Comparison of ENCODE assay signal across 9 cellular contexts in the genomic region with DNA sequence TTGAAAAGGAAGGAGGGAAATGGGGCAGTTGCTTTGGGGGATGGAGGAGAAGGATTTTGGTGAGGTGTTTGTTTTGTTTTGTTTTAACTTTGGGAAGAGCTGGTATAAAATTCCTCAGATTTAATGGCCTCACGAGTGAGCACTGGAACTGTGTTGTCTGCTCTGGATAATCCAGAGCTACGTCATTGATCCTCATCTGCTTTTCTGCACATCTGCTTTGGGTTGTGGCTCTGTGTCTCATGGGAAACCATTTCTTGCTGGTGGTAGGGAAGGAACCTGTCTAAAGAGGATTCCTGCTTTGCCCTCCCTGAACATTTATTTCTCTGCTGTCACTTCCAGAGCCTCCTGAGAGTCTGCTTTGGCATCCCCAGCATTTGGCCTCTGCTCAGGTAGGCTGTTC. TPM values are rescaled to one million over a fixed set of nuclear protein-coding genes. Genes with fewer than 3 reads are reported as not detected.
A peak's percentile ranks its signal among the peaks of the same experiment; 100 is the strongest.
DNase-seq lines count a peak whose midpoint lies in the region; ATAC-seq and TF ChIP-seq lines count a peak whose summit lies in the region.
"Had no signal": no experiment of that assay in that cellular context is flagged by ENCODE, and none has a peak within 500 bp of the region (broad histone marks: within the 10 kb centered on the region; RNA-seq: fewer than 3 reads in every experiment).

No MANE protein-coding gene starts in this region.

- no peaks in the 10 kb centered on the region for H3K9me3 Mint-ChIP-seq in activated T-cell treated with anti-CD3 and anti-CD28 coated beads, Interleukin-2, amount 50 U/mL, for 72 hours
- H3K9me3 Mint-ChIP-seq in brain (peaks cover 0 to 2% (median 0%) of the 10 kb centered on the region in 5 experiments), memory B cell (no peaks in the 10 kb centered on the region)

- H3K4me3 ChIP-seq in transverse colon: peak overlapping the region in 1 of 4 donors; percentile 58

- peaks cover 8 to 74% (median 43%) of the 10 kb centered on the region in 4 donors for H3K4me1 ChIP-seq in transverse colon

- TF ChIP-seq CTCF in brain (conservative IDR thresholded peaks at IDR 0.05) (no peak), transverse colon (IDR thresholded peaks at IDR 0.05) (no peak)

- no peak for DNase-seq in activated T-cell treated with anti-CD3 and anti-CD28 coated beads, Interleukin-2, amount 50 U/mL, for 72 hours
- DNase-seq in activated T-cell treated with anti-CD3 and anti-CD28 coated beads, Interleukin-2, amount 50 U/mL, for 1 hour: no peak
- DNase-seq in memory B cell (ENCODE audit: low spot score in 2 of 2): no peak
- no peak for DNase-seq in transverse colon
- no peak for DNase-seq in NCI-H2107 treated with DMSO at 0.1 percent for 48 hours (lab: John Stamatoyannopoulos, UW; ENCODE audit: unreplicated experiment)
- no peak for DNase-seq in activated effector memory CD4-positive, alpha-beta T cell treated with anti-CD3 and anti-CD28 coated beads, Interleukin-2, amount 50 U/mL, for 16 hours
- DNase-seq: NCI-H2081 had no signal

- intact Hi-C loops in transverse colon (cut with DNase I; ENCODE audit: low total_unique reads): no loop called here

- in situ Hi-C loops in transverse colon (cut with MboI; ENCODE audit: low pct_ligation_motif_present in 1 of 4, low pct_unique_long_range_greater_than_20kb in 1 of 4, low sequenced_read_pairs in 3 of 4): no loop called here

- no peaks in the 10 kb centered on the region for H3K9me3 ChIP-seq in transverse colon

- no peak for ATAC-seq in activated T-cell treated with anti-CD3 and anti-CD28 coated beads, Interleukin-2, amount 50 U/mL, for 72 hours (replicated peaks in 1 of 2)
- no peak for ATAC-seq in memory B cell (ENCODE audit: low read depth)
- no peak for ATAC-seq in HG03175 (IDR thresholded peaks at IDR 0.05; ENCODE audit: unreplicated experiment)

- peak overlapping the region; percentile 82 to 90 for H3K4me3 Mint-ChIP-seq in activated T-cell treated with anti-CD3 and anti-CD28 coated beads, Interleukin-2, amount 50 U/mL, for 72 hours
- H3K4me3 Mint-ChIP-seq in brain (peak overlapping the region; percentile 53 to 99 (median 97)), memory B cell (peak overlapping the region; percentile 77)

- peaks cover 72% of the 10 kb centered on the region for H3K4me1 Mint-ChIP-seq in activated T-cell treated with anti-CD3 and anti-CD28 coated beads, Interleukin-2, amount 50 U/mL, for 72 hours (ENCODE audit: low read depth)
- H3K4me1 Mint-ChIP-seq in brain (peaks cover 66% of the 10 kb centered on the region), memory B cell (peaks cover 49% of the 10 kb centered on the region)

- WGBS in transverse colon (ENCODE audit: low coverage in 1 of 2), 2 donors: 44 to 72% methylated on average over 2 of the region's 2 CpGs

- no peak for TF ChIP-seq POLR2A in transverse colon (IDR thresholded peaks at IDR 0.05)

- H3K27ac Mint-ChIP-seq in activated T-cell treated with anti-CD3 and anti-CD28 coated beads, Interleukin-2, amount 50 U/mL, for 72 hours: peak overlapping the region; percentile 96
- H3K27ac Mint-ChIP-seq in brain (peak overlapping the region in 4 of 5 experiments; percentile 3 to 96 (median 46)), memory B cell (peak overlapping the region; percentile 87)

- no peaks in the 10 kb centered on the region for H3K36me3 ChIP-seq in transverse colon

- H3K36me3 Mint-ChIP-seq in activated T-cell treated with anti-CD3 and anti-CD28 coated beads, Interleukin-2, amount 50 U/mL, for 72 hours (ENCODE audit: insufficient read depth in 2 of 2): peaks cover 2 to 4% of the 10 kb centered on the region in 2 donors
- peaks cover 8% of the 10 kb centered on the region for H3K36me3 Mint-ChIP-seq in brain
- peaks cover 14% of the 10 kb centered on the region for H3K36me3 Mint-ChIP-seq in memory B cell

- no peaks in the 10 kb centered on the region for H3K27me3 ChIP-seq in transverse colon

- TF ChIP-seq EP300 in transverse colon (IDR thresholded peaks at IDR 0.05; ENCODE audit: low read depth): no peak

- H3K27me3 Mint-ChIP-seq in activated T-cell treated with anti-CD3 and anti-CD28 coated beads, Interleukin-2, amount 50 U/mL, for 72 hours (ENCODE audit: low read depth): no peaks in the 10 kb centered on the region
- peaks cover 4% of the 10 kb centered on the region for H3K27me3 Mint-ChIP-seq in brain
- no peaks in the 10 kb centered on the region for H3K27me3 Mint-ChIP-seq in memory B cell

- H3K27ac ChIP-seq in transverse colon: peak overlapping the region; percentile 81 to 95 (median 93)

RNA-seq across cellular contexts. Expression of a gene that starts 3.1 kb away (rescaled TPM):
- total RNA-seq in activated T-cell treated with anti-CD3 and anti-CD28 coated beads, Interleukin-2, amount 50 U/mL, for 72 hours: 10 to 100 TPM; 32.9 to 37.8 TPM
- polyA plus RNA-seq in brain (ENCODE audit: insufficient read depth, low read depth, low replicate concordance): 11.9 TPM
- 10 to 100 TPM; 29.9 to 43.3 (median 31.7) TPM for total RNA-seq in transverse colon

Comparison
In these comparisons a context has a peak if more than half of its experiments do, and no peak if none do; other contexts are left out.
1. H3K27ac Mint-ChIP-seq: peak in every context shown above with its lines; median percentile 96 in activated T-cell treated with anti-CD3 and anti-CD28 coated beads, Interleukin-2, amount 50 U/mL, for 72 hours; 87 in memory B cell; 46 in brain.